ENCODE assay signal across 1 cellular context in genomic region chr5:36417221-36417620, GRCh38.
TF ChIP-seq lines count a peak whose summit lies in the region.

No MANE protein-coding gene starts in this region.

TF ChIP-seq in GM12878, 131 proteins besides CTCF, POLR2A, EP300 and RAD21 (continued from another document):
- TF ChIP-seq BCL3 (IDR thresholded peaks at IDR 0.05; ENCODE audit: borderline replicate concordance, insufficient read depth, low read depth, low read length, poor library complexity, severe bottlenecking) (no peak), CEBPB (IDR thresholded peaks at IDR 0.05; ENCODE audit: borderline replicate concordance in 1 of 2, low read depth in 2 of 2, low read length in 2 of 2) (no peak), NR2F1 (conservative IDR thresholded peaks at IDR 0.05) (no peak), ZNF687 (IDR thresholded peaks at IDR 0.05) (no peak), STAT1 (conservative IDR thresholded peaks at IDR 0.05) (no peak)
